In genomic region chr19:19384486-19384885, GRCh38 we compare ENCODE assay signal across 9 cellular contexts. TPM values are rescaled to one million over a fixed set of nuclear protein-coding genes. Genes with fewer than 3 reads are reported as not detected.
DNase-seq lines count a peak whose midpoint lies in the region; ATAC-seq, FAIRE-seq and TF ChIP-seq lines count a peak whose summit lies in the region.
"Had no signal": no experiment of that assay in that cellular context is flagged by ENCODE, and none has a peak within 500 bp of the region (broad histone marks: within the 10 kb centered on the region; RNA-seq: fewer than 3 reads in every experiment).

No MANE protein-coding gene starts in this region.

- H3K36me3 ChIP-seq in liver (ENCODE audit: control insufficient read depth in 4 of 4, insufficient read depth in 3 of 4, low read depth in 1 of 4, low read length in 3 of 4) (no peaks in the 10 kb centered on the region), thymus (ENCODE audit: control insufficient read depth, insufficient read depth) (peaks cover 9% of the 10 kb centered on the region)

- in situ Hi-C loops in astrocyte of the spinal cord (cut with HindIII; ENCODE audit: low sequenced_read_pairs), result no loop called here

- H3K27me3 Mint-ChIP-seq in activated T-cell treated with anti-CD3 and anti-CD28 coated beads, Interleukin-2, amount 50 U/mL, for 4 hours (ENCODE audit: low read depth), result no peaks in the 10 kb centered on the region

- ATAC-seq in activated T-cell treated with anti-CD3 and anti-CD28 coated beads, Interleukin-2, amount 50 U/mL, for 4 hours, result no peak
- ATAC-seq in GM18519 (IDR thresholded peaks at IDR 0.05; ENCODE audit: low FRiP score, unreplicated experiment) (no peak), GM18867 (IDR thresholded peaks at IDR 0.05; ENCODE audit: unreplicated experiment) (no peak)

- WGBS in liver, result 79% methylated on average over 13 of the region's 13 CpGs
- WGBS in thymus, result 90% methylated on average over 13 of the region's 13 CpGs

- H3K4me1 ChIP-seq in liver (ENCODE audit: control insufficient read depth in 4 of 4, insufficient read depth in 4 of 4, low read length in 3 of 4), result peaks cover 5 to 25% (median 19%) of the 10 kb centered on the region in 4 donors
- H3K4me1 ChIP-seq in thymus (ENCODE audit: control insufficient read depth, insufficient read depth, low read length), result peaks cover 29% of the 10 kb centered on the region

- H3K36me3 Mint-ChIP-seq in activated T-cell treated with anti-CD3 and anti-CD28 coated beads, Interleukin-2, amount 50 U/mL, for 4 hours (ENCODE audit: insufficient read depth), result peaks cover 3% of the 10 kb centered on the region

- TF ChIP-seq CTCF in astrocyte of the spinal cord (IDR thresholded peaks at IDR 0.05; ENCODE audit: low read depth, low read length) (no peak), liver (IDR thresholded peaks at IDR 0.05; ENCODE audit: low read depth, low read length, missing input control) (no peak)

- H3K9me3 ChIP-seq in liver (ENCODE audit: control insufficient read depth in 4 of 4, low read length in 3 of 4) (no peaks in the 10 kb centered on the region), thymus (ENCODE audit: control insufficient read depth) (no peaks in the 10 kb centered on the region)

- H3K4me3 ChIP-seq in astrocyte of the spinal cord (ENCODE audit: low read depth, low read length) (peak overlapping the region; percentile 46), liver (ENCODE audit: low read depth in 1 of 3, low read length in 3 of 3) (peak overlapping the region in 1 of 3 donors; percentile 63), thymus (ENCODE audit: low read length) (peak overlapping the region; percentile 95)

- peaks cover 31% of the 10 kb centered on the region for H3K4me1 Mint-ChIP-seq in activated T-cell treated with anti-CD3 and anti-CD28 coated beads, Interleukin-2, amount 50 U/mL, for 4 hours (ENCODE audit: low read depth)

- no peak for DNase-seq in activated T-cell treated with anti-CD3 and anti-CD28 coated beads, Interleukin-2, amount 50 U/mL, for 4 hours
- no peak for DNase-seq in activated T-cell treated with anti-CD3 and anti-CD28 coated beads, Interleukin-2, amount 50 U/mL, for 1 hour
- no peak for DNase-seq in astrocyte of the spinal cord (ENCODE audit: low read depth, low spot score)
- no peak for DNase-seq in GM19239 (ENCODE audit: insufficient read length, low spot score)
- DNase-seq: amniotic stem cell had no signal

- H3K9ac ChIP-seq in liver (ENCODE audit: low read depth in 1 of 2, low read length in 2 of 2), result peak overlapping the region; percentile 10 to 66

- H3K4me3 Mint-ChIP-seq in activated T-cell treated with anti-CD3 and anti-CD28 coated beads, Interleukin-2, amount 50 U/mL, for 4 hours, result peak overlapping the region; percentile 87

- H3K27me3 ChIP-seq in liver (ENCODE audit: control insufficient read depth in 4 of 4, insufficient read depth in 4 of 4, low read length in 3 of 4), result no peaks in the 10 kb centered on the region
- H3K27me3 ChIP-seq in thymus (ENCODE audit: control insufficient read depth, insufficient read depth), result no peaks in the 10 kb centered on the region

- H3K9me3 Mint-ChIP-seq in activated T-cell treated with anti-CD3 and anti-CD28 coated beads, Interleukin-2, amount 50 U/mL, for 4 hours, result no peaks in the 10 kb centered on the region

- no peak for FAIRE-seq in GM19239 (lab: Jason Lieb, UNC)

- no peak overlapping the region for H3K27ac ChIP-seq in liver (ENCODE audit: low read depth in 1 of 2, low read length in 2 of 2)
- no peak overlapping the region for H3K27ac ChIP-seq in thymus (ENCODE audit: low read depth)

- TF ChIP-seq RAD21 in liver (IDR thresholded peaks at IDR 0.05), result no peak

TF ChIP-seq in liver, 16 proteins besides CTCF, POLR2A, EP300 and RAD21:
- TF ChIP-seq SP1 (IDR thresholded peaks at IDR 0.05), result no peak
- TF ChIP-seq FOXA2 (IDR thresholded peaks at IDR 0.05), result no peak
- TF ChIP-seq MAX (IDR thresholded peaks at IDR 0.05), result no peak
- TF ChIP-seq GABPA (IDR thresholded peaks at IDR 0.05 in 1 of 2, conservative IDR thresholded peaks at IDR 0.05 in 1 of 2), result no peak
- TF ChIP-seq YY1 (IDR thresholded peaks at IDR 0.05), result no peak
- TF ChIP-seq HNF4A (conservative IDR thresholded peaks at IDR 0.05), result no peak
- no peak for TF ChIP-seq FOXA1 (IDR thresholded peaks at IDR 0.05)
- no peak for TF ChIP-seq ZBTB33 (IDR thresholded peaks at IDR 0.05)
- no peak for TF ChIP-seq REST (IDR thresholded peaks at IDR 0.05)
- no peak for TF ChIP-seq TAF1 (conservative IDR thresholded peaks at IDR 0.05)
- no peak for TF ChIP-seq NR2F2 (IDR thresholded peaks at IDR 0.05)
- no peak for TF ChIP-seq RXRA (IDR thresholded peaks at IDR 0.05)
- TF ChIP-seq EGR1 (IDR thresholded peaks at IDR 0.05; ENCODE audit: low read depth in 2 of 2), result no peak
- no peak for TF ChIP-seq HNF4G (IDR thresholded peaks at IDR 0.05)
- no peak for TF ChIP-seq ATF3 (IDR thresholded peaks at IDR 0.05)
- no peak for TF ChIP-seq JUND (IDR thresholded peaks at IDR 0.05)

RNA-seq across cellular contexts. Expression of gene GATAD2A, which starts 21.0 kb away (rescaled TPM):
- 100 to 1,000 TPM; 187 to 240 (median 205) TPM for total RNA-seq in activated T-cell treated with anti-CD3 and anti-CD28 coated beads, Interleukin-2, amount 50 U/mL, for 4 hours
- 10 to 100 TPM; 20.2 to 23.7 TPM for total RNA-seq in liver
- polyA plus RNA-seq in liver, result 10 to 100 TPM in 1 of 2 donors, 1 to 10 TPM in 1; 7.1 to 16.1 TPM
- polyA plus RNA-seq in thymus, result 20.9 TPM

Comparison
In these comparisons a context has a peak if more than half of its experiments do, and no peak if none do; other contexts are left out.
1. RNA of gene GATAD2A, which starts 21.0 kb away (total RNA-seq): 187 to 240 TPM in activated T-cell treated with anti-CD3 and anti-CD28 coated beads, Interleukin-2, amount 50 U/mL, for 4 hours; 20.2 to 23.7 TPM in liver; every median in the first group is over 4 times any median in the second.